ENCODE assay signal across 31 cellular contexts in genomic region chr6:32484614-32484998, GRCh38. TPM values are rescaled to one million over a fixed set of nuclear protein-coding genes. Genes with fewer than 3 reads are reported as not detected.
"Had no signal": no experiment of that assay in that cellular context is flagged by ENCODE, and none has a peak within 500 bp of the region (broad histone marks: within the 10 kb centered on the region; RNA-seq: fewer than 3 reads in every experiment).

No MANE protein-coding gene starts in this region.

- DNase-seq: activated CD4-positive, alpha-beta memory T cell treated with anti-CD3 and anti-CD28 coated beads for 36 hours; activated CD4-positive, alpha-beta T cell treated with anti-CD3 and anti-CD28 coated beads for 48 hours; activated gamma-delta T cell; activated naive CD4-positive, alpha-beta T cell treated with anti-CD3 and anti-CD28 coated beads, Interleukin-2, amount 10 ng/mL, durations not matched to agents 7 days and 5 days; activated naive CD8-positive, alpha-beta T cell treated with anti-CD3 and anti-CD28 coated beads, Interleukin-2, amount 10 ng/mL, durations not matched to agents 7 days and 5 days; activated T-cell treated with anti-CD3 and anti-CD28 coated beads, Interleukin-2, amount 50 U/mL, for 1 hour; endodermal cell; esophagus squamous epithelium; foreskin melanocyte; heart right ventricle; occipital lobe; stimulated activated CD4-positive, alpha-beta T cell treated with anti-CD3 and anti-CD28 coated beads, Interleukin-15, amount 100 ng/mL, for 24 hours; stimulated activated naive CD8-positive, alpha-beta T cell treated with anti-CD3 and anti-CD28 coated beads, Interleukin-15, Interleukin-2, amounts not matched to agents 100 U/mL and 50 U/mL, for 24 hours; T-helper 9 cell; testis; transverse colon had no signal

- H3K9me3 ChIP-seq: ascending aorta, esophagus squamous epithelium, heart right ventricle, left lung, mucosa of descending colon, right atrium auricular region, testis, transverse colon had no signal

- H3K36me3 Mint-ChIP-seq: activated CD4-positive, alpha-beta memory T cell treated with anti-CD3 and anti-CD28 coated beads for 36 hours; activated naive CD4-positive, alpha-beta T cell treated with anti-CD3 and anti-CD28 coated beads, Interleukin-2, amount 10 ng/mL, durations not matched to agents 7 days and 5 days; activated naive CD8-positive, alpha-beta T cell treated with anti-CD3 and anti-CD28 coated beads, Interleukin-2, amount 10 ng/mL, durations not matched to agents 7 days and 5 days; brain had no signal

- H3K4me1 ChIP-seq: ascending aorta, esophagus squamous epithelium, heart right ventricle, left lung, right atrium auricular region, testis, transverse colon had no signal

- FAIRE-seq: TTC549, urothelium cell line had no signal

- H3K4me1 Mint-ChIP-seq: activated naive CD4-positive, alpha-beta T cell treated with anti-CD3 and anti-CD28 coated beads, Interleukin-2, amount 10 ng/mL, durations not matched to agents 7 days and 5 days; activated naive CD8-positive, alpha-beta T cell treated with anti-CD3 and anti-CD28 coated beads, Interleukin-2, amount 10 ng/mL, durations not matched to agents 7 days and 5 days; brain; endodermal cell had no signal

- H3K27ac ChIP-seq: ascending aorta, esophagus squamous epithelium, heart right ventricle, left lung, right atrium auricular region, testis, transverse colon, VCaP had no signal

- H3K9me3 Mint-ChIP-seq: activated CD4-positive, alpha-beta memory T cell treated with anti-CD3 and anti-CD28 coated beads for 36 hours; activated naive CD4-positive, alpha-beta T cell treated with anti-CD3 and anti-CD28 coated beads, Interleukin-2, amount 10 ng/mL, durations not matched to agents 7 days and 5 days; activated naive CD8-positive, alpha-beta T cell treated with anti-CD3 and anti-CD28 coated beads, Interleukin-2, amount 10 ng/mL, durations not matched to agents 7 days and 5 days; activated T-helper 1 cell treated with anti-CD3 and anti-CD28 coated beads, Interleukin-12 subunit alpha, Interleukin-12 subunit beta, Interleukin-2, Interleukin-4 antibody, amounts not matched to agents 30 ng/mL and 10 ng/mL and 1 ng/mL, durations not matched to agents 14 hours and 24 hours and 36 hours; brain; endodermal cell; T-helper 1 cell treated with Interleukin-12 subunit alpha and Interleukin-12 subunit beta and Interleukin-4 antibody, amounts not matched to agents 30 μg/mL and 1 μg/mL, for 36 hours had no signal

- H3K27ac Mint-ChIP-seq: activated CD4-positive, alpha-beta memory T cell treated with anti-CD3 and anti-CD28 coated beads for 36 hours; activated naive CD4-positive, alpha-beta T cell treated with anti-CD3 and anti-CD28 coated beads, Interleukin-2, amount 10 ng/mL, durations not matched to agents 7 days and 5 days; activated naive CD8-positive, alpha-beta T cell treated with anti-CD3 and anti-CD28 coated beads, Interleukin-2, amount 10 ng/mL, durations not matched to agents 7 days and 5 days; activated T-helper 1 cell treated with anti-CD3 and anti-CD28 coated beads, Interleukin-12 subunit alpha, Interleukin-12 subunit beta, Interleukin-2, Interleukin-4 antibody, amounts not matched to agents 30 ng/mL and 10 ng/mL and 1 ng/mL, durations not matched to agents 14 hours and 24 hours and 36 hours; brain; endodermal cell; T-helper 1 cell treated with Interleukin-12 subunit alpha and Interleukin-12 subunit beta and Interleukin-4 antibody, amounts not matched to agents 30 μg/mL and 1 μg/mL, for 36 hours had no signal

- H3K36me3 ChIP-seq: ascending aorta, esophagus squamous epithelium, heart right ventricle, left lung, right atrium auricular region, transverse colon had no signal

- ATAC-seq: activated CD4-positive, CD25-positive, alpha-beta regulatory T cell treated with anti-CD3 and anti-CD28 coated beads, Interleukin-2, amount 50 U/mL, for 24 hours; left lung; mucosa of descending colon; stimulated activated naive CD8-positive, alpha-beta T cell treated with anti-CD3 and anti-CD28 coated beads, Interleukin-15, Interleukin-2, amounts not matched to agents 100 U/mL and 50 U/mL, for 24 hours had no signal

- H3K4me3 ChIP-seq: ascending aorta, esophagus squamous epithelium, heart right ventricle, left lung, lung, mucosa of descending colon, right atrium auricular region, testis, transverse colon had no signal

- H3K27me3 ChIP-seq: ascending aorta, left lung, right atrium auricular region, testis, transverse colon had no signal

- H3K4me3 Mint-ChIP-seq: activated CD4-positive, alpha-beta memory T cell treated with anti-CD3 and anti-CD28 coated beads for 36 hours; activated naive CD4-positive, alpha-beta T cell treated with anti-CD3 and anti-CD28 coated beads, Interleukin-2, amount 10 ng/mL, durations not matched to agents 7 days and 5 days; activated naive CD8-positive, alpha-beta T cell treated with anti-CD3 and anti-CD28 coated beads, Interleukin-2, amount 10 ng/mL, durations not matched to agents 7 days and 5 days; activated T-helper 1 cell treated with anti-CD3 and anti-CD28 coated beads, Interleukin-12 subunit alpha, Interleukin-12 subunit beta, Interleukin-2, Interleukin-4 antibody, amounts not matched to agents 30 ng/mL and 10 ng/mL and 1 ng/mL, durations not matched to agents 14 hours and 24 hours and 36 hours; brain; endodermal cell; T-helper 1 cell treated with Interleukin-12 subunit alpha and Interleukin-12 subunit beta and Interleukin-4 antibody, amounts not matched to agents 30 μg/mL and 1 μg/mL, for 36 hours had no signal

RNA-seq across cellular contexts. Expression of gene HLA-DRA, which starts 44.9 kb away (rescaled TPM):
- total RNA-seq: chondrocyte, pulmonary artery endothelial cell had no signal
- polyA plus RNA-seq: neural cell had no signal

RNA-seq across cellular contexts. Expression of gene HLA-DRB5, which starts 45.5 kb away (rescaled TPM):
- total RNA-seq: chondrocyte, occipital lobe, pulmonary artery endothelial cell had no signal
- polyA plus RNA-seq: neural cell had no signal
